Comparison of ENCODE assay signal across 8 cellular contexts in genomic region chr11:57567210-57567511, GRCh38. TPM values are rescaled to one million over a fixed set of nuclear protein-coding genes. Genes with fewer than 3 reads are reported as not detected.
DNase-seq lines count a peak whose midpoint lies in the region; ATAC-seq and TF ChIP-seq lines count a peak whose summit lies in the region.

No MANE protein-coding gene starts in this region.

- peak; percentile 8 for ATAC-seq in HG03280 (IDR thresholded peaks at IDR 0.05; ENCODE audit: unreplicated experiment)
- no peak for ATAC-seq in gastroesophageal sphincter

- H3K27ac ChIP-seq in gastroesophageal sphincter (peak overlapping the region; percentile 1 to 89 (median 78)), trophoblast cell (ENCODE audit: low read depth, low read length) (no peak overlapping the region)

- peak overlapping the region; percentile 96 for H3K4me2 ChIP-seq in trophoblast cell (ENCODE audit: low read length)

- peak; percentile 28 for DNase-seq in activated T-cell treated with anti-CD3 and anti-CD28 coated beads for 4 hours
- no peak for DNase-seq in activated T-cell treated with anti-CD3 and anti-CD28 coated beads, Interleukin-2, amount 50 U/mL, for 1 hour
- DNase-seq in activated CD4-positive, alpha-beta T cell treated with anti-CD3 and anti-CD28 coated beads, Interleukin-2, amount 50 U/mL, for 4 hours = peak; percentile 31 to 33
- DNase-seq in trophoblast cell = no peak
- no peak for DNase-seq in ureter (ENCODE audit: low spot score)
- DNase-seq in cerebellum (ENCODE audit: low spot score) = no peak

- TF ChIP-seq EP300 in gastroesophageal sphincter (IDR thresholded peaks at IDR 0.05) = no peak

- H2AFZ ChIP-seq in trophoblast cell (ENCODE audit: insufficient read depth, low read length, poor library complexity) = no peak overlapping the region

- WGBS in gastroesophageal sphincter (ENCODE audit: low coverage in 1 of 2), 2 donors = 0 to 2% methylated on average over 3 to 6 of the region's 9 CpGs
- WGBS in trophoblast cell (ENCODE audit: extremely low coverage, insufficient coverage, insufficient read length) = no CpG with 5 or more reads among the region's 9 CpGs

- H3K9me3 ChIP-seq in gastroesophageal sphincter (no peaks in the 10 kb centered on the region), trophoblast cell (ENCODE audit: insufficient read depth, low read depth, low read length) (no peaks in the 10 kb centered on the region)

- peak overlapping the region; percentile 43 to 78 for H3K4me3 ChIP-seq in gastroesophageal sphincter
- H3K4me3 ChIP-seq in trophoblast cell (ENCODE audit: low read depth, low read length) = peak overlapping the region; percentile 32

- H4K91ac ChIP-seq in trophoblast cell (ENCODE audit: low read depth, low read length) = no peak overlapping the region

- H3K4me1 ChIP-seq in gastroesophageal sphincter (peaks cover 3 to 42% (median 19%) of the 10 kb centered on the region in 3 donors), trophoblast cell (ENCODE audit: control insufficient read depth in 1 of 2, insufficient read depth in 2 of 2, low read length in 2 of 2) (peaks cover 0 to 3% of the 10 kb centered on the region in 2 experiments)

- H2BK120ac ChIP-seq in trophoblast cell (ENCODE audit: insufficient read depth, low read length, poor library complexity) = no peak overlapping the region

- no peak overlapping the region for H4K8ac ChIP-seq in trophoblast cell (ENCODE audit: low read depth, low read length)

- H3K36me3 ChIP-seq in gastroesophageal sphincter = no peaks in the 10 kb centered on the region
- H3K36me3 ChIP-seq in trophoblast cell (ENCODE audit: control insufficient read depth in 1 of 2, insufficient read depth in 2 of 2, low read length in 2 of 2) = no peaks in the 10 kb centered on the region

- H2BK5ac ChIP-seq in trophoblast cell (ENCODE audit: low read depth, low read length, poor library complexity) = no peak overlapping the region

- no peak overlapping the region for H3K18ac ChIP-seq in trophoblast cell (ENCODE audit: low read length)

- H3K79me1 ChIP-seq in trophoblast cell (ENCODE audit: low read length) = peaks cover 2% of the 10 kb centered on the region

- no peak for TF ChIP-seq CTCF in gastroesophageal sphincter (IDR thresholded peaks at IDR 0.05)

- H2AK5ac ChIP-seq in trophoblast cell (ENCODE audit: low read length) = no peak overlapping the region

- no peak for TF ChIP-seq POLR2A in gastroesophageal sphincter (IDR thresholded peaks at IDR 0.05)

- H3K27me3 ChIP-seq in gastroesophageal sphincter = no peaks in the 10 kb centered on the region
- peaks cover 4% of the 10 kb centered on the region for H3K27me3 ChIP-seq in trophoblast cell (ENCODE audit: insufficient read depth, low read length)

- no peak overlapping the region for H2BK12ac ChIP-seq in trophoblast cell (ENCODE audit: low read length)

- H3K14ac ChIP-seq in trophoblast cell (ENCODE audit: low read length) = no peak overlapping the region

- H3K9ac ChIP-seq in trophoblast cell (ENCODE audit: low read length) = no peak overlapping the region

- no peak overlapping the region for H3K23ac ChIP-seq in trophoblast cell (ENCODE audit: low read length)

- H3K79me2 ChIP-seq in trophoblast cell (ENCODE audit: control insufficient read depth, insufficient read depth, low read length, poor library complexity) = no peaks in the 10 kb centered on the region

- no peak overlapping the region for H3K4ac ChIP-seq in trophoblast cell (ENCODE audit: low read depth, low read length)

- H4K12ac ChIP-seq in trophoblast cell (ENCODE audit: low read depth, low read length) = no peak overlapping the region

RNA-seq across cellular contexts. Expression of gene UBE2L6, which starts 0.3 kb away (rescaled TPM):
- total RNA-seq in gastroesophageal sphincter (10 to 100 TPM; 15.3 to 34.6 (median 28.3) TPM), ureter (83.1 TPM), cerebellum (32.8 TPM)
- 2.6 and 2.7 TPM in 2 replicates for polyA plus RNA-seq in trophoblast cell (2013)

RNA-seq across cellular contexts. Expression of gene SMTNL1, which starts 29.8 kb away (rescaled TPM):
- not detected for total RNA-seq in gastroesophageal sphincter
- 0.04 TPM in 1 of 2 replicates, not detected in the other for polyA plus RNA-seq in trophoblast cell (2013)
- not detected for total RNA-seq in ureter
- total RNA-seq in cerebellum = not detected

RNA-seq across cellular contexts. Expression of gene SERPING1, which starts 30.3 kb away (rescaled TPM):
- total RNA-seq in gastroesophageal sphincter (100 to 1,000 TPM; 237 to 689 (median 443) TPM), ureter (302 TPM), cerebellum (16.7 TPM)
- 42.0 and 48.8 TPM in 2 replicates for polyA plus RNA-seq in trophoblast cell (2013)

RNA-seq across cellular contexts. Expression of gene TIMM10, which starts 36.6 kb away (rescaled TPM):
- total RNA-seq in gastroesophageal sphincter = 10 to 100 TPM; 23.5 to 29.0 (median 27.9) TPM
- 61.0 and 61.7 TPM in 2 replicates for polyA plus RNA-seq in trophoblast cell (2013)
- total RNA-seq in ureter = 50.5 TPM
- total RNA-seq in cerebellum = 20.4 TPM

RNA-seq across cellular contexts. Expression of gene SLC43A1, which starts 51.7 kb away (rescaled TPM):
- 10 to 100 TPM; 14.8 to 36.6 (median 19.7) TPM for total RNA-seq in gastroesophageal sphincter
- polyA plus RNA-seq in trophoblast cell (2013) = 0.29 and 0.37 TPM in 2 replicates
- 10.4 TPM for total RNA-seq in ureter
- 3.3 TPM for total RNA-seq in cerebellum

Comparison
In these comparisons a context has a peak if more than half of its experiments do, and no peak if none do; other contexts are left out.
1. DNase-seq: peak in activated T-cell treated with anti-CD3 and anti-CD28 coated beads for 4 hours (single experiment) and activated CD4-positive, alpha-beta T cell treated with anti-CD3 and anti-CD28 coated beads, Interleukin-2, amount 50 U/mL, for 4 hours (2 of 2); none in activated T-cell treated with anti-CD3 and anti-CD28 coated beads, Interleukin-2, amount 50 U/mL, for 1 hour (single experiment), trophoblast cell (0 of 2), ureter (single experiment) and cerebellum (single experiment).
2. RNA of gene SERPING1, which starts 30.3 kb away (total RNA-seq): 237 to 689 TPM in gastroesophageal sphincter and 302 TPM in ureter (single experiment); 16.7 TPM in cerebellum (single experiment); every median in the first group is over 10 times any median in the second.